ENCODE assay signal across 26 cellular contexts in genomic region chr9:38112010-38112409, GRCh38. TPM values are rescaled to one million over a fixed set of nuclear protein-coding genes. Genes with fewer than 3 reads are reported as not detected.
A peak's percentile ranks its signal among the peaks of the same experiment; 100 is the strongest.
DNase-seq lines count a peak whose midpoint lies in the region; ATAC-seq, FAIRE-seq and TF ChIP-seq lines count a peak whose summit lies in the region.
"Had no signal": no experiment of that assay in that cellular context is flagged by ENCODE, and none has a peak within 500 bp of the region (broad histone marks: within the 10 kb centered on the region; RNA-seq: fewer than 3 reads in every experiment).

No MANE protein-coding gene starts in this region.

- no peaks in the 10 kb centered on the region for H3K36me3 ChIP-seq in WERI-Rb-1
- H3K36me3 ChIP-seq: ascending aorta; BLaER1 treated with 17β-estradiol and CSF1 and Interleukin-3, amounts not matched to agents 10 nM and 100 nM; esophagus squamous epithelium; tibial nerve had no signal

- H3K27me3 Mint-ChIP-seq in osteocyte (ENCODE audit: unreplicated experiment) (peaks cover 39% of the 10 kb centered on the region), chondrocyte (ENCODE audit: low read depth) (peaks cover 26% of the 10 kb centered on the region)

- H3K4me1 Mint-ChIP-seq in osteocyte (ENCODE audit: unreplicated experiment) (no peaks in the 10 kb centered on the region), chondrocyte (ENCODE audit: low read depth) (no peaks in the 10 kb centered on the region)
- H3K4me1 Mint-ChIP-seq: activated naive CD4-positive, alpha-beta T cell treated with anti-CD3 and anti-CD28 coated beads, Interleukin-2, amount 50 U/mL, for 24 hours; naive B cell; stimulated activated naive CD8-positive, alpha-beta T cell treated with anti-CD3 and anti-CD28 coated beads, Interleukin-15, amount 100 ng/mL, for 72 hours had no signal

- peak; percentile 12 for DNase-seq in COLO668 (lab: John Stamatoyannopoulos, UW; ENCODE audit: unreplicated experiment)
- peak; percentile 23 for DNase-seq in H54 (ENCODE audit: insufficient read length, low spot score)
- peak; percentile 38 for DNase-seq in WERI-Rb-1
- peak; percentile 63 for DNase-seq in osteocyte (ENCODE audit: extremely low spot score, unreplicated experiment)
- DNase-seq in NCI-H2029 (lab: John Stamatoyannopoulos, UW): no peak
- no peak for DNase-seq in C1 segment of cervical spinal cord (lab: John Stamatoyannopoulos, UW)
- no peak for DNase-seq in chondrocyte (ENCODE audit: low spot score)
- DNase-seq: cerebellar nuclear complex; effector CD4-positive, alpha-beta T cell; esophagus squamous epithelium; KG1; mesendoderm; naive B cell; NCI-H187; NCI-H748 treated with DMSO at 0.1 percent for 48 hours; occipital lobe; retina; SHP77 treated with DMSO at 0.1 percent for 48 hours; stimulated activated naive CD8-positive, alpha-beta T cell treated with anti-CD3 and anti-CD28 coated beads, Interleukin-15, amount 100 ng/mL, for 72 hours had no signal

- no peak for TF ChIP-seq POLR2A in H54 (IDR thresholded peaks at IDR 0.05; ENCODE audit: low read depth, low read length)

- H3K27ac ChIP-seq in WERI-Rb-1: no peak overlapping the region
- H3K27ac ChIP-seq: ascending aorta; BLaER1 treated with 17β-estradiol and CSF1 and Interleukin-3, amounts not matched to agents 10 nM and 100 nM; esophagus squamous epithelium; tibial nerve had no signal

- no peak for ATAC-seq in GM19324 (IDR thresholded peaks at IDR 0.05; ENCODE audit: low FRiP score, unreplicated experiment)
- ATAC-seq: stimulated activated naive CD8-positive, alpha-beta T cell treated with anti-CD3 and anti-CD28 coated beads, Interleukin-15, amount 100 ng/mL, for 72 hours had no signal

- H3K9me3 ChIP-seq in WERI-Rb-1 (ENCODE audit: severe bottlenecking): no peaks in the 10 kb centered on the region
- H3K9me3 ChIP-seq: ascending aorta; BLaER1 treated with 17β-estradiol and CSF1 and Interleukin-3, amounts not matched to agents 10 nM and 100 nM; esophagus squamous epithelium; tibial nerve had no signal

- no peak overlapping the region for H3K4me3 Mint-ChIP-seq in osteocyte (ENCODE audit: unreplicated experiment)
- H3K4me3 Mint-ChIP-seq in chondrocyte (ENCODE audit: unreplicated experiment): no peak overlapping the region
- H3K4me3 Mint-ChIP-seq: activated naive CD4-positive, alpha-beta T cell treated with anti-CD3 and anti-CD28 coated beads, Interleukin-2, amount 50 U/mL, for 24 hours; naive B cell; stimulated activated naive CD8-positive, alpha-beta T cell treated with anti-CD3 and anti-CD28 coated beads, Interleukin-15, amount 100 ng/mL, for 72 hours had no signal

- no peak for FAIRE-seq in H54 (lab: Jason Lieb, UNC)
- FAIRE-seq: D721Med, G401.6 had no signal

- TF ChIP-seq CTCF in WERI-Rb-1 (IDR thresholded peaks at IDR 0.05; ENCODE audit: low read depth, low read length): no peak
- no peak for TF ChIP-seq CTCF in osteocyte (IDR thresholded peaks at IDR 0.05)
- TF ChIP-seq CTCF in chondrocyte (IDR thresholded peaks at IDR 0.05): no peak

- no peaks in the 10 kb centered on the region for H3K27me3 ChIP-seq in WERI-Rb-1 (ENCODE audit: insufficient read depth, low read depth, severe bottlenecking)
- H3K27me3 ChIP-seq: ascending aorta; BLaER1 treated with 17β-estradiol and CSF1 and Interleukin-3, amounts not matched to agents 10 nM and 100 nM; esophagus squamous epithelium; tibial nerve had no signal

- no peak overlapping the region for H3K27ac Mint-ChIP-seq in osteocyte (ENCODE audit: unreplicated experiment)
- H3K27ac Mint-ChIP-seq in chondrocyte (ENCODE audit: unreplicated experiment): no peak overlapping the region
- H3K27ac Mint-ChIP-seq: naive B cell had no signal

- H3K36me3 Mint-ChIP-seq in osteocyte (ENCODE audit: unreplicated experiment) (no peaks in the 10 kb centered on the region), chondrocyte (ENCODE audit: low read depth) (no peaks in the 10 kb centered on the region)
- H3K36me3 Mint-ChIP-seq: activated naive CD4-positive, alpha-beta T cell treated with anti-CD3 and anti-CD28 coated beads, Interleukin-2, amount 50 U/mL, for 24 hours had no signal

- H3K9me3 Mint-ChIP-seq in osteocyte (ENCODE audit: unreplicated experiment) (no peaks in the 10 kb centered on the region), chondrocyte (ENCODE audit: low read depth) (no peaks in the 10 kb centered on the region)
- H3K9me3 Mint-ChIP-seq: activated naive CD4-positive, alpha-beta T cell treated with anti-CD3 and anti-CD28 coated beads, Interleukin-2, amount 50 U/mL, for 24 hours; stimulated activated naive CD8-positive, alpha-beta T cell treated with anti-CD3 and anti-CD28 coated beads, Interleukin-15, amount 100 ng/mL, for 72 hours had no signal

- no peak overlapping the region for H3K4me3 ChIP-seq in WERI-Rb-1 (ENCODE audit: low read depth, low read length)
- H3K4me3 ChIP-seq: ascending aorta; BLaER1 treated with 17β-estradiol and CSF1 and Interleukin-3, amounts not matched to agents 10 nM and 100 nM; esophagus squamous epithelium; tibial nerve had no signal

RNA-seq across cellular contexts. Expression of gene SHB, which starts 43.0 kb away (rescaled TPM):
- total RNA-seq in osteocyte (16.7 and 18.3 TPM in 2 replicates), chondrocyte (19.6 to 25.1 TPM (median 23.8 TPM) in 3 replicates)

Comparison
In these comparisons a context has a peak if more than half of its experiments do, and no peak if none do; other contexts are left out.
1. DNase-seq: peak in COLO668 (single experiment), H54 (single experiment), WERI-Rb-1 (single experiment) and osteocyte (single experiment); none in NCI-H2029 (single experiment), C1 segment of cervical spinal cord (0 of 14) and chondrocyte (single experiment).